ENCODE assay signal across 22 cellular contexts in the genomic region with DNA sequence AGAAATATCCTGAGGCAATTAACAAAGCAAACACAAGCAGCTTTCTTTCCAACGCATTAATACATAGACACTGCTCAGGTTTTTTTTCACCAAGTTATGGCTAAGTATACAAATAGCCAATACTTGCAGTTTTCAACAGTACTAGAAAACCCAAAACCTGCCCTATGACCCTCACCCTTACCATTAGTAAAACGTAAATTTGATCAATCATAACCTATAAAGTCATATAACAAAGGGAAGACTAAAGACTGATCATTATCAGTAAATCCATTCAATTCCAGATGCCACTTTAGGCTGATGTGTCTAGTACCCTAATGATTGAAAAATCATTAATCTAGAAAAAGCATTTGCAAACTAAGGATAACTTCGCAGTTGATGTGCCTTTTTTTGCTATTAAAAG. TPM values are rescaled to one million over a fixed set of nuclear protein-coding genes. Genes with fewer than 3 reads are reported as not detected.
DNase-seq lines count a peak whose midpoint lies in the region; ATAC-seq, FAIRE-seq and TF ChIP-seq lines count a peak whose summit lies in the region.
"Had no signal": no experiment of that assay in that cellular context is flagged by ENCODE, and none has a peak within 500 bp of the region (broad histone marks: within the 10 kb centered on the region; RNA-seq: fewer than 3 reads in every experiment).

No MANE protein-coding gene starts in this region.

- H3K9me3 ChIP-seq in K562 (replicated peaks; ENCODE audit: control insufficient read depth, insufficient read depth, low read depth, low read length) (no peaks in the 10 kb centered on the region), psoas muscle (no peaks in the 10 kb centered on the region)
- H3K9me3 ChIP-seq: left lung, transverse colon had no signal

- H3K4me2 ChIP-seq in K562 (ENCODE audit: insufficient read depth, low read length): no peak overlapping the region

- 0 out of 2 replicates have a peak, but pooled peaks have one; percentile 28 for TF ChIP-seq POLR2A in K562 (conservative IDR thresholded peaks at IDR 0.05)

- H3K27me3 Mint-ChIP-seq in activated CD4-positive, alpha-beta T cell treated with anti-CD3 and anti-CD28 coated beads for 36 hours: no peaks in the 10 kb centered on the region
- H3K27me3 Mint-ChIP-seq in IgD-negative memory B cell: no peaks in the 10 kb centered on the region

- H2AFZ ChIP-seq in K562 (ENCODE audit: low read depth, low read length): no peak overlapping the region

- H3K36me3 ChIP-seq in K562 (ENCODE audit: control insufficient read depth, insufficient read depth, low read length): peaks cover 45% of the 10 kb centered on the region
- H3K36me3 ChIP-seq in psoas muscle (ENCODE audit: insufficient read depth in 1 of 2, low read depth in 1 of 2): peaks cover 0 to 35% of the 10 kb centered on the region in 2 donors

- intact Hi-C loops in activated CD4-positive, alpha-beta T cell treated with anti-CD3 and anti-CD28 coated beads for 36 hours (cut with DNase I, micrococcal nuclease): loop anchor here in 1 of 2 experiments (5.0 kb wide), 1 partner anchor 841 kb away; no protein-coding TSS in a partner anchor
- intact Hi-C loops in K562 (cut with micrococcal nuclease) (no loop called here), psoas muscle (cut with DNase I) (no loop called here)

- TF ChIP-seq EP300 in K562 (IDR thresholded peaks at IDR 0.05; ENCODE audit: low read length): no peak

- WGBS in K562 (ENCODE audit: insufficient coverage, low coverage, missing lambda C conversion rate): 77% methylated on average over 3 of the region's 3 CpGs
- whole genome bisulfite sequencing in psoas muscle, 3 donors: 86 to 90% (median 87%) methylated on average over 3 of the region's 3 CpGs

- no peaks in the 10 kb centered on the region for H3K9me3 Mint-ChIP-seq in activated CD4-positive, alpha-beta T cell treated with anti-CD3 and anti-CD28 coated beads for 36 hours (ENCODE audit: low read depth)
- no peaks in the 10 kb centered on the region for H3K9me3 Mint-ChIP-seq in IgD-negative memory B cell
- H3K9me3 Mint-ChIP-seq: activated T-helper 2 cell treated with anti-CD3 and anti-CD28 coated beads, Interferon-gamma antibody, Interleukin-2, Interleukin-4, amounts not matched to agents 10 μg/mL and 5 μg/mL and 100 μg/mL, durations not matched to agents 14 hours and 24 hours and 36 hours; endodermal cell had no signal

- H3K27ac ChIP-seq in K562 (ENCODE audit: extremely low read depth, low read depth, low read length): no peak overlapping the region
- H3K27ac ChIP-seq in psoas muscle: peak overlapping the region; percentile 97
- H3K27ac ChIP-seq in caudate nucleus (ENCODE audit: low read depth, low read length): no peak overlapping the region
- H3K27ac ChIP-seq: 22Rv1, left lung had no signal

- no peak for ATAC-seq in activated CD4-positive, alpha-beta T cell treated with anti-CD3 and anti-CD28 coated beads for 36 hours
- ATAC-seq in K562 (no peak), psoas muscle (no peak), HG03196 (IDR thresholded peaks at IDR 0.05; ENCODE audit: unreplicated experiment) (no peak)
- ATAC-seq: left lung, right cardiac atrium had no signal

- no peak overlapping the region for H3K4me3 ChIP-seq in K562
- H3K4me3 ChIP-seq in psoas muscle: no peak overlapping the region
- H3K4me3 ChIP-seq: transverse colon had no signal

- H4K20me1 ChIP-seq in K562 (replicated peaks; ENCODE audit: control insufficient read depth, insufficient read depth, low read length): 0 out of 2 replicates have a peak, but pooled peaks cover 4% of the 10 kb centered on the region

- TF ChIP-seq CTCF in K562 (IDR thresholded peaks at IDR 0.05 in 2 of 3, conservative IDR thresholded peaks at IDR 0.05 in 1 of 3; ENCODE audit: insufficient read depth in 2 of 3, low read depth in 1 of 3, low read length in 3 of 3) (no peak), psoas muscle (IDR thresholded peaks at IDR 0.05) (no peak)

- no peaks in the 10 kb centered on the region for H3K9me1 ChIP-seq in K562 (ENCODE audit: control insufficient read depth, insufficient read depth, low read length)

- H3K4me1 ChIP-seq in K562 (replicated peaks in 1 of 2; ENCODE audit: control insufficient read depth in 2 of 2, insufficient read depth in 2 of 2, low read length in 2 of 2) (peaks cover 2 to 4% of the 10 kb centered on the region in 2 experiments; a peak in 2 of 5 replicates), psoas muscle (peaks cover 32% of the 10 kb centered on the region)

- peak overlapping the region; percentile 14 for H3K27ac Mint-ChIP-seq in activated CD4-positive, alpha-beta T cell treated with anti-CD3 and anti-CD28 coated beads for 36 hours
- H3K27ac Mint-ChIP-seq in IgD-negative memory B cell: peak overlapping the region in 2 of 3 donors; percentile 11 to 97
- H3K27ac Mint-ChIP-seq: endodermal cell had no signal

- POLR2A ChIA-PET in activated CD4-positive, alpha-beta T cell treated with anti-CD3 and anti-CD28 coated beads for 36 hours (lab: Charles Lee): interaction anchor here (0.6 to 0.9 kb wide), 2 partner anchors 66 to 134 kb away, joined by 4 read pairs; no protein-coding TSS in a partner anchor
- POLR2A ChIA-PET in K562 (lab: Yijun Ruan, JAX): interaction anchor here (0.6 to 1.2 kb wide), 3 partner anchors 10 to 221 kb away, joined by 3 read pairs; no protein-coding TSS in a partner anchor

- FAIRE-seq in K562 (lab: Jason Lieb, UNC): no peak
- FAIRE-seq: G401.6 had no signal

- no peak for TF ChIP-seq RAD21 in K562 (CRISPR knock-in tag; conservative IDR thresholded peaks at IDR 0.05 in 1 of 2, IDR thresholded peaks at IDR 0.05 in 1 of 2)

- H3K4me3 Mint-ChIP-seq in activated CD4-positive, alpha-beta T cell treated with anti-CD3 and anti-CD28 coated beads for 36 hours: no peak overlapping the region
- H3K4me3 Mint-ChIP-seq in IgD-negative memory B cell: peak overlapping the region in 1 of 4 donors; percentile 97
- H3K4me3 Mint-ChIP-seq: endodermal cell had no signal

- DNase-seq in activated CD4-positive, alpha-beta T cell treated with anti-CD3 and anti-CD28 coated beads for 36 hours: no peak
- DNase-seq in activated CD4-positive, alpha-beta T cell treated with anti-CD3 and anti-CD28 coated beads for 4 hours: no peak
- DNase-seq in K562 (ENCODE audit: extremely low read depth in 1 of 4, low spot score in 3 of 4): no peak
- DNase-seq in psoas muscle: no peak
- DNase-seq in NCI-H1417 treated with DMSO at 0.1 percent for 48 hours (lab: John Stamatoyannopoulos, UW): no peak
- no peak for DNase-seq in caudate nucleus (lab: John Stamatoyannopoulos, UW)
- DNase-seq: activated CD8-positive, alpha-beta memory T cell treated with anti-CD3 and anti-CD28 coated beads for 24 hours; amygdala; endodermal cell; glutamatergic neuron; left lung; NCI-H1930; NCI-H226; nucleus accumbens; right cardiac atrium; stimulated activated CD4-positive, alpha-beta T cell treated with anti-CD3 and anti-CD28 coated beads, Interleukin-15, amount 100 ng/mL, for 24 hours; transverse colon had no signal

- in situ Hi-C loops in K562 (cut with MboI): loop anchor here (25.0 kb wide), 1 partner anchor 319 kb away; no protein-coding TSS in a partner anchor

- no peaks in the 10 kb centered on the region for H3K27me3 ChIP-seq in K562 (ENCODE audit: control insufficient read depth in 2 of 2, insufficient read depth in 2 of 2, low read length in 2 of 2)
- no peaks in the 10 kb centered on the region for H3K27me3 ChIP-seq in psoas muscle (ENCODE audit: insufficient read depth in 3 of 3, low read length in 2 of 3)
- H3K27me3 ChIP-seq: left lung, transverse colon had no signal

- no TSS peak for BruUV-seq in K562 (replicated peaks; lab: Mats Ljungman, UMichigan)

- H3K4me1 Mint-ChIP-seq in activated CD4-positive, alpha-beta T cell treated with anti-CD3 and anti-CD28 coated beads for 36 hours: peaks cover 46% of the 10 kb centered on the region
- H3K4me1 Mint-ChIP-seq in IgD-negative memory B cell: peaks cover 26 to 36% (median 26%) of the 10 kb centered on the region in 3 donors

- H3K36me3 Mint-ChIP-seq in activated CD4-positive, alpha-beta T cell treated with anti-CD3 and anti-CD28 coated beads for 36 hours (ENCODE audit: low read depth): peaks cover 49% of the 10 kb centered on the region
- no peaks in the 10 kb centered on the region for H3K36me3 Mint-ChIP-seq in IgD-negative memory B cell

- CTCF ChIA-PET in activated CD4-positive, alpha-beta T cell treated with anti-CD3 and anti-CD28 coated beads for 36 hours (lab: Charles Lee): interaction anchor here (1.1 to 2.2 kb wide), 3 partner anchors 15 to 146 kb away, joined by 3 to 8 read pairs (median 6); a partner anchor contains a TSS
- CTCF ChIA-PET in K562 (lab: Yijun Ruan, JAX; ENCODE audit: low intra/inter-chr PET ratio): no interaction called here

- no peak overlapping the region for H3K9ac ChIP-seq in K562 (ENCODE audit: insufficient read depth in 1 of 2, low read depth in 2 of 2, low read length in 2 of 2)

- peaks cover 52% of the 10 kb centered on the region for H3K79me2 ChIP-seq in K562 (ENCODE audit: control insufficient read depth, insufficient read depth, low read length)

RNA-seq across cellular contexts. Expression of a gene that starts 3.2 kb away (rescaled TPM):
- total RNA-seq in activated CD4-positive, alpha-beta T cell treated with anti-CD3 and anti-CD28 coated beads for 36 hours: 10 to 100 TPM; 84.6 to 96.1 TPM
- polyA plus RNA-seq in IgD-negative memory B cell (120 TPM), K562 (2011; rRNA removed) (122 and 142 TPM in 2 replicates), K562 (2014; fragmentation: Illumina TruSeq; extraction: Trizol) (85.2 and 94.4 TPM in 2 replicates), K562 (2014; fragmentation: Nextera tagmentation; extraction: Ambion mirVana) (10 to 100 TPM; 38.6 to 42.4 TPM), K562 (2014; rRNA removed) (190 and 246 TPM in 2 replicates), psoas muscle (10 to 100 TPM; 13.2 to 60.2 (median 14.5) TPM)
- 47.1 and 59.9 TPM in 2 replicates for total RNA-seq in K562 (2011; cell fraction: chromatin; rRNA removed; ENCODE audit: low replicate concordance)
- 50.2 and 53.3 TPM in 2 replicates for total RNA-seq in K562 (2011; cell fraction: nucleolus; rRNA removed)
- total RNA-seq in K562 (2011; cell fraction: nucleoplasm; rRNA removed): 57.8 and 84.3 TPM in 2 replicates
- total RNA-seq in K562 (2014; rRNA removed) (443 and 512 TPM in 2 replicates), K562 (2014; rRNA removed; fragmentation: Illumina TruSeq; extraction: Trizol) (121 and 129 TPM in 2 replicates), K562 (2015; rRNA removed; fragmentation: Illumina TruSeq; extraction: Trizol) (101 and 109 TPM in 2 replicates), K562 (2021) (147 TPM in 2 replicates), psoas muscle (10 to 100 TPM; 16.3 to 22.5 (median 18.7) TPM)
- polyA plus RNA-seq in K562 (2011; cell fraction: cytosol; rRNA removed): 93.1 and 259 TPM in 2 replicates
- polyA plus RNA-seq in K562 (2011; cell fraction: nucleus; rRNA removed): 80.0 and 102 TPM in 2 replicates
- polyA plus RNA-seq in K562 (2012): 134 and 164 TPM in 2 replicates
- 93.5 and 108 TPM in 2 replicates for polyA minus RNA-seq in K562 (2011; rRNA and poly(A)+ RNA removed)
- 88.9 and 124 TPM in 2 replicates for polyA minus RNA-seq in K562 (2011; cell fraction: cytosol; rRNA and poly(A)+ RNA removed)
- polyA minus RNA-seq in K562 (2011; cell fraction: nucleus; rRNA and poly(A)+ RNA removed): 71.1 and 134 TPM in 2 replicates

RNA-seq across cellular contexts. Expression of a gene that starts 3.5 kb away (rescaled TPM):
- 100 to 1,000 TPM; 119 to 182 TPM for total RNA-seq in activated CD4-positive, alpha-beta T cell treated with anti-CD3 and anti-CD28 coated beads for 36 hours
- 34.1 TPM for polyA plus RNA-seq in IgD-negative memory B cell
- 108 and 296 TPM in 2 replicates for total RNA-seq in K562 (2011; cell fraction: chromatin; rRNA removed; ENCODE audit: low replicate concordance)
- 44.5 and 67.6 TPM in 2 replicates for total RNA-seq in K562 (2011; cell fraction: nucleolus; rRNA removed)
- 111 and 161 TPM in 2 replicates for total RNA-seq in K562 (2011; cell fraction: nucleoplasm; rRNA removed)
- total RNA-seq in K562 (2014; rRNA removed): 99.8 and 168 TPM in 2 replicates
- total RNA-seq in K562 (2014; rRNA removed; fragmentation: Illumina TruSeq; extraction: Trizol): 178 and 206 TPM in 2 replicates
- 139 and 146 TPM in 2 replicates for total RNA-seq in K562 (2015; rRNA removed; fragmentation: Illumina TruSeq; extraction: Trizol)
- total RNA-seq in K562 (2021): 106 and 115 TPM in 2 replicates
- polyA plus RNA-seq in K562 (2011; rRNA removed): 181 and 193 TPM in 2 replicates
- polyA plus RNA-seq in K562 (2011; cell fraction: cytosol; rRNA removed): 67.1 and 141 TPM in 2 replicates
- polyA plus RNA-seq in K562 (2011; cell fraction: nucleus; rRNA removed): 51.4 and 121 TPM in 2 replicates
- 77.8 and 158 TPM in 2 replicates for polyA plus RNA-seq in K562 (2012)
- 158 and 192 TPM in 2 replicates for polyA plus RNA-seq in K562 (2014; fragmentation: Illumina TruSeq; extraction: Trizol)
- 100 to 1,000 TPM; 130 to 172 TPM for polyA plus RNA-seq in K562 (2014; fragmentation: Nextera tagmentation; extraction: Ambion mirVana)
- polyA plus RNA-seq in K562 (2014; rRNA removed): 129 and 166 TPM in 2 replicates
- 237 and 320 TPM in 2 replicates for polyA minus RNA-seq in K562 (2011; rRNA and poly(A)+ RNA removed)
- polyA minus RNA-seq in K562 (2011; cell fraction: cytosol; rRNA and poly(A)+ RNA removed): 80.2 and 84.4 TPM in 2 replicates
- 63.4 and 106 TPM in 2 replicates for polyA minus RNA-seq in K562 (2011; cell fraction: nucleus; rRNA and poly(A)+ RNA removed)
- 100 to 1,000 TPM in 2 of 4 donors, 10 to 100 TPM in 2; 67.2 to 103 (median 91.2) TPM for total RNA-seq in psoas muscle
- polyA plus RNA-seq in psoas muscle: 100 to 1,000 TPM in 2 of 3 donors, 10 to 100 TPM in 1; 85.5 to 117 (median 103) TPM

RNA-seq across cellular contexts. Expression of a gene that starts 60.0 kb away (rescaled TPM):
- 100 to 1,000 TPM in 1 of 2 experiments, 10 to 100 TPM in 1; 88.6 to 134 TPM for total RNA-seq in activated CD4-positive, alpha-beta T cell treated with anti-CD3 and anti-CD28 coated beads for 36 hours
- 213 TPM for polyA plus RNA-seq in IgD-negative memory B cell
- total RNA-seq in K562 (2011; cell fraction: chromatin; rRNA removed; ENCODE audit: low replicate concordance): 133 and 136 TPM in 2 replicates
- 117 and 123 TPM in 2 replicates for total RNA-seq in K562 (2011; cell fraction: nucleolus; rRNA removed)
- 217 and 281 TPM in 2 replicates for total RNA-seq in K562 (2011; cell fraction: nucleoplasm; rRNA removed)
- total RNA-seq in K562 (2014; rRNA removed): 33.0 and 107 TPM in 2 replicates
- 91.9 and 96.1 TPM in 2 replicates for total RNA-seq in K562 (2014; rRNA removed; fragmentation: Illumina TruSeq; extraction: Trizol)
- 64.5 and 65.0 TPM in 2 replicates for total RNA-seq in K562 (2015; rRNA removed; fragmentation: Illumina TruSeq; extraction: Trizol)
- total RNA-seq in K562 (2021): 72.0 and 74.0 TPM in 2 replicates
- 273 and 411 TPM in 2 replicates for polyA plus RNA-seq in K562 (2011; rRNA removed)
- 213 and 267 TPM in 2 replicates for polyA plus RNA-seq in K562 (2011; cell fraction: cytosol; rRNA removed)
- polyA plus RNA-seq in K562 (2011; cell fraction: nucleus; rRNA removed): 157 and 163 TPM in 2 replicates
- polyA plus RNA-seq in K562 (2012): 69.8 and 94.5 TPM in 2 replicates
- polyA plus RNA-seq in K562 (2014; fragmentation: Illumina TruSeq; extraction: Trizol): 132 and 151 TPM in 2 replicates
- 100 to 1,000 TPM; 261 to 317 TPM for polyA plus RNA-seq in K562 (2014; fragmentation: Nextera tagmentation; extraction: Ambion mirVana)
- polyA plus RNA-seq in K562 (2014; rRNA removed): 67.4 and 84.2 TPM in 2 replicates
- 314 and 366 TPM in 2 replicates for polyA minus RNA-seq in K562 (2011; rRNA and poly(A)+ RNA removed)
- polyA minus RNA-seq in K562 (2011; cell fraction: cytosol; rRNA and poly(A)+ RNA removed): 55.2 and 99.0 TPM in 2 replicates
- 27.2 and 43.2 TPM in 2 replicates for polyA minus RNA-seq in K562 (2011; cell fraction: nucleus; rRNA and poly(A)+ RNA removed)
- total RNA-seq in psoas muscle: 10 to 100 TPM; 49.5 to 78.1 (median 54.8) TPM
- polyA plus RNA-seq in psoas muscle: 100 to 1,000 TPM in 1 of 3 donors, 10 to 100 TPM in 2; 41.5 to 104 (median 98.1) TPM
